8 cellular contexts compared by ENCODE assay signal in genomic region chr21:43864313-43864805, GRCh38. TPM values are rescaled to one million over a fixed set of nuclear protein-coding genes. Genes with fewer than 3 reads are reported as not detected.
DNase-seq lines count a peak whose midpoint lies in the region; TF ChIP-seq lines count a peak whose summit lies in the region.

No MANE protein-coding gene starts in this region.

- H3K9ac ChIP-seq in OCI-LY3 (ENCODE audit: low read length) (peak overlapping the region; percentile 73), adipocyte (ENCODE audit: low read length) (peak overlapping the region; percentile 77), skeletal muscle tissue (ENCODE audit: low read depth in 1 of 3, low read length in 3 of 3) (peak overlapping the region; percentile 65 to 84 (median 68))

- no TSS peak for BruUV-seq in A673 (replicated peaks; lab: Mats Ljungman, UMichigan)

- no CpG with 5 or more reads among the region's 61 CpGs for WGBS in iPS DF 6.9 (ENCODE audit: insufficient coverage, insufficient read length)

- H3K27me3 ChIP-seq in A673 (replicated peaks; ENCODE audit: insufficient read depth, low read depth, low read length, poor library complexity) = no peaks in the 10 kb centered on the region
- H3K27me3 ChIP-seq in OCI-LY3 (ENCODE audit: low read depth, low read length) = no peaks in the 10 kb centered on the region
- peaks cover 4% of the 10 kb centered on the region for H3K27me3 ChIP-seq in adipocyte (replicated peaks; ENCODE audit: control insufficient read depth, insufficient read depth, low read length)
- peaks cover 1% of the 10 kb centered on the region; the same call in 1 of the 2 replicates for H3K27me3 ChIP-seq in iPS DF 6.9 (ENCODE audit: control insufficient read depth, insufficient read depth, low read length)
- no peaks in the 10 kb centered on the region for H3K27me3 ChIP-seq in skeletal muscle tissue (ENCODE audit: control insufficient read depth in 3 of 3, insufficient read depth in 3 of 3, low read length in 3 of 3)

- peaks cover 23% of the 10 kb centered on the region for H4K20me1 ChIP-seq in OCI-LY3 (ENCODE audit: insufficient read depth, low read length)

- no peaks in the 10 kb centered on the region for H3K9me3 ChIP-seq in A673 (ENCODE audit: low read depth, low read length, poor library complexity, severe bottlenecking)
- H3K9me3 ChIP-seq in OCI-LY3 (ENCODE audit: insufficient read depth, low read length) = no peaks in the 10 kb centered on the region
- no peaks in the 10 kb centered on the region for H3K9me3 ChIP-seq in adipocyte (ENCODE audit: control insufficient read depth, low read length)
- no peaks in the 10 kb centered on the region for H3K9me3 ChIP-seq in iPS DF 6.9 (ENCODE audit: control insufficient read depth, insufficient read depth, low read length)
- H3K9me3 ChIP-seq in skeletal muscle tissue (ENCODE audit: control insufficient read depth in 3 of 3, low read length in 3 of 3) = no peaks in the 10 kb centered on the region

- TF ChIP-seq POLR2A in GM15510 (IDR thresholded peaks at IDR 0.05; ENCODE audit: borderline replicate concordance, extremely low read depth, insufficient read length) = peak; percentile 50

- DNase-seq in A673 (ENCODE audit: low spot score) (peak; percentile 42), adipocyte (ENCODE audit: low read depth) (peak; percentile 66), iPS DF 6.9 (ENCODE audit: low read depth, low spot score) (no peak), Ammon's horn (ENCODE audit: low spot score) (no peak), COLO829 (ENCODE audit: low spot score) (no peak)

- H3K27ac ChIP-seq in A673 (ENCODE audit: low read depth, low read length, poor library complexity, severe bottlenecking) = peak overlapping the region; percentile 70
- H3K27ac ChIP-seq in OCI-LY3 (ENCODE audit: low read length) = peak overlapping the region; percentile 63
- H3K27ac ChIP-seq in iPS DF 6.9 (ENCODE audit: low read length) = no peak overlapping the region
- peak overlapping the region; percentile 36 for H3K27ac ChIP-seq in skeletal muscle tissue (ENCODE audit: low read depth, low read length)

- CTCF ChIA-PET in A673 (lab: Charles Lee) = no interaction called here

- POLR2A ChIA-PET in A673 (lab: Charles Lee; ENCODE audit: low non-redundant PET) = no interaction called here

- H2AFZ ChIP-seq in OCI-LY3 (ENCODE audit: low read depth, low read length) = no peak overlapping the region

- H3K4me3 ChIP-seq in A673 (ENCODE audit: low read depth, low read length, poor library complexity, severe bottlenecking) (peak overlapping the region; percentile 94), OCI-LY3 (ENCODE audit: low read length) (peak overlapping the region; percentile 80), adipocyte (ENCODE audit: low read length) (peak overlapping the region; percentile 79), iPS DF 6.9 (ENCODE audit: low read length) (peak overlapping the region; percentile 71), skeletal muscle tissue (ENCODE audit: low read length in 3 of 3) (peak overlapping the region; percentile 48 to 70 (median 69))

- H3K4me1 ChIP-seq in A673 (ENCODE audit: insufficient read depth, low read length, poor library complexity, severe bottlenecking) (peaks cover 5% of the 10 kb centered on the region), OCI-LY3 (ENCODE audit: low read length) (peaks cover 53% of the 10 kb centered on the region), adipocyte (ENCODE audit: control insufficient read depth, insufficient read depth, low read length) (peaks cover 6% of the 10 kb centered on the region), iPS DF 6.9 (ENCODE audit: control insufficient read depth, insufficient read depth, low read length) (no peaks in the 10 kb centered on the region), skeletal muscle tissue (ENCODE audit: control insufficient read depth in 3 of 3, insufficient read depth in 3 of 3, low read length in 3 of 3) (peaks cover 27 to 44% (median 38%) of the 10 kb centered on the region in 3 donors)

- H3K36me3 ChIP-seq in A673 (ENCODE audit: insufficient read depth, low read length, poor library complexity, severe bottlenecking) (peaks cover 8% of the 10 kb centered on the region), OCI-LY3 (replicated peaks; ENCODE audit: low read depth, low read length) (peaks cover 21% of the 10 kb centered on the region), adipocyte (ENCODE audit: control insufficient read depth, insufficient read depth, low read length, severe bottlenecking) (no peaks in the 10 kb centered on the region), iPS DF 6.9 (ENCODE audit: control insufficient read depth, insufficient read depth, low read length) (no peaks in the 10 kb centered on the region), skeletal muscle tissue (ENCODE audit: control insufficient read depth in 3 of 3, insufficient read depth in 3 of 3, low read length in 3 of 3) (peaks cover 0 to 4% (median 0%) of the 10 kb centered on the region in 3 donors)

- no peak for TF ChIP-seq CTCF in A673 (conservative IDR thresholded peaks at IDR 0.05; ENCODE audit: low read depth, low read length)
- no peak for TF ChIP-seq CTCF in OCI-LY3 (IDR thresholded peaks at IDR 0.05; ENCODE audit: low read depth, low read length)

- intact Hi-C loops in A673 (cut with micrococcal nuclease; ENCODE audit: unreplicated experiment) = loop anchor here (10.0 kb wide), 2 partner anchors 50 to 60 kb away; no protein-coding TSS in a partner anchor

- H3K79me2 ChIP-seq in OCI-LY3 (ENCODE audit: low read length) = peaks cover 43% of the 10 kb centered on the region

- H3K4me2 ChIP-seq in OCI-LY3 (ENCODE audit: low read length) = peak overlapping the region; percentile 77

RNA-seq across cellular contexts. Expression of gene AGPAT3, which starts 0.7 kb away (rescaled TPM):
- 68.7 and 69.6 TPM in 2 replicates for total RNA-seq in A673 (2021)
- 16.7 TPM for total RNA-seq in skeletal muscle tissue

Comparison
In these comparisons a context has a peak if more than half of its experiments do, and no peak if none do; other contexts are left out.
1. DNase-seq: peak in A673 (single experiment) and adipocyte (single experiment); none in iPS DF 6.9 (single experiment), Ammon's horn (single experiment) and COLO829 (single experiment).
2. Peak in every context shown above with its lines, with median percentiles within 50 percentile points of each other: H3K4me3 ChIP-seq and H3K9ac ChIP-seq.